ENCODE assay signal across 1 cellular context in genomic region chr1:76038306-76039004, GRCh38.
TF ChIP-seq lines count a peak whose summit lies in the region.

No MANE protein-coding gene starts in this region.

TF ChIP-seq in GM23338, 12 proteins besides CTCF, POLR2A, EP300 and RAD21:
- no peak for TF ChIP-seq STAT1 (IDR thresholded peaks at IDR 0.05; ENCODE audit: unreplicated experiment)
- TF ChIP-seq JUNB (IDR thresholded peaks at IDR 0.05; ENCODE audit: unreplicated experiment) = no peak
- no peak for TF ChIP-seq NANOG (IDR thresholded peaks at IDR 0.05; ENCODE audit: borderline replicate concordance)
- TF ChIP-seq EZH2phosphoT487 (IDR thresholded peaks at IDR 0.05; ENCODE audit: unreplicated experiment) = no peak
- no peak for TF ChIP-seq POLR2AphosphoS5 (IDR thresholded peaks at IDR 0.05; ENCODE audit: low read depth)
- no peak for TF ChIP-seq ZNF331 (CRISPR knock-in tag; IDR thresholded peaks at IDR 0.05; ENCODE audit: low read depth)
- TF ChIP-seq, protein P1, sequence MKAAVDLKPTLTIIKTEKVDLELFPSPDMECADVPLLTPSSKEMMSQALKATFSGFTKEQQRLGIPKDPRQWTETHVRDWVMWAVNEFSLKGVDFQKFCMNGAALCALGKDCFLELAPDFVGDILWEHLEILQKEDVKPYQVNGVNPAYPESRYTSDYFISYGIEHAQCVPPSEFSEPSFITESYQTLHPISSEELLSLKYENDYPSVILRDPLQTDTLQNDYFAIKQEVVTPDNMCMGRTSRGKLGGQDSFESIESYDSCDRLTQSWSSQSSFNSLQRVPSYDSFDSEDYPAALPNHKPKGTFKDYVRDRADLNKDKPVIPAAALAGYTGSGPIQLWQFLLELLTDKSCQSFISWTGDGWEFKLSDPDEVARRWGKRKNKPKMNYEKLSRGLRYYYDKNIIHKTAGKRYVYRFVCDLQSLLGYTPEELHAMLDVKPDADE (IDR thresholded peaks at IDR 0.05) = no peak
- no peak for TF ChIP-seq EZH2 (IDR thresholded peaks at IDR 0.05; ENCODE audit: low read depth, unreplicated experiment)
- TF ChIP-seq ZNF462 (CRISPR knock-in tag; IDR thresholded peaks at IDR 0.05) = no peak
- TF ChIP-seq, protein P2, sequence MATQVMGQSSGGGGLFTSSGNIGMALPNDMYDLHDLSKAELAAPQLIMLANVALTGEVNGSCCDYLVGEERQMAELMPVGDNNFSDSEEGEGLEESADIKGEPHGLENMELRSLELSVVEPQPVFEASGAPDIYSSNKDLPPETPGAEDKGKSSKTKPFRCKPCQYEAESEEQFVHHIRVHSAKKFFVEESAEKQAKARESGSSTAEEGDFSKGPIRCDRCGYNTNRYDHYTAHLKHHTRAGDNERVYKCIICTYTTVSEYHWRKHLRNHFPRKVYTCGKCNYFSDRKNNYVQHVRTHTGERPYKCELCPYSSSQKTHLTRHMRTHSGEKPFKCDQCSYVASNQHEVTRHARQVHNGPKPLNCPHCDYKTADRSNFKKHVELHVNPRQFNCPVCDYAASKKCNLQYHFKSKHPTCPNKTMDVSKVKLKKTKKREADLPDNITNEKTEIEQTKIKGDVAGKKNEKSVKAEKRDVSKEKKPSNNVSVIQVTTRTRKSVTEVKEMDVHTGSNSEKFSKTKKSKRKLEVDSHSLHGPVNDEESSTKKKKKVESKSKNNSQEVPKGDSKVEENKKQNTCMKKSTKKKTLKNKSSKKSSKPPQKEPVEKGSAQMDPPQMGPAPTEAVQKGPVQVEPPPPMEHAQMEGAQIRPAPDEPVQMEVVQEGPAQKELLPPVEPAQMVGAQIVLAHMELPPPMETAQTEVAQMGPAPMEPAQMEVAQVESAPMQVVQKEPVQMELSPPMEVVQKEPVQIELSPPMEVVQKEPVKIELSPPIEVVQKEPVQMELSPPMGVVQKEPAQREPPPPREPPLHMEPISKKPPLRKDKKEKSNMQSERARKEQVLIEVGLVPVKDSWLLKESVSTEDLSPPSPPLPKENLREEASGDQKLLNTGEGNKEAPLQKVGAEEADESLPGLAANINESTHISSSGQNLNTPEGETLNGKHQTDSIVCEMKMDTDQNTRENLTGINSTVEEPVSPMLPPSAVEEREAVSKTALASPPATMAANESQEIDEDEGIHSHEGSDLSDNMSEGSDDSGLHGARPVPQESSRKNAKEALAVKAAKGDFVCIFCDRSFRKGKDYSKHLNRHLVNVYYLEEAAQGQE (IDR thresholded peaks at IDR 0.05; ENCODE audit: unreplicated experiment) = no peak
- no peak for TF ChIP-seq ZNF114 (CRISPR knock-in tag; IDR thresholded peaks at IDR 0.05)
